8 cellular contexts compared by ENCODE assay signal in genomic region chr9:32378496-32378895, GRCh38. TPM values are rescaled to one million over a fixed set of nuclear protein-coding genes. Genes with fewer than 3 reads are reported as not detected.
A peak's percentile ranks its signal among the peaks of the same experiment; 100 is the strongest.
DNase-seq lines count a peak whose midpoint lies in the region; ATAC-seq and TF ChIP-seq lines count a peak whose summit lies in the region.

No MANE protein-coding gene starts in this region.

- intact Hi-C loops in breast epithelium (cut with DNase I; ENCODE audit: low total_unique reads) = loop anchor here (5.0 kb wide), 1 partner anchor 204 kb away; no protein-coding TSS in a partner anchor

- peaks cover 2% of the 10 kb centered on the region for H3K4me1 ChIP-seq in RWPE2 (ENCODE audit: insufficient read depth, poor library complexity, severe bottlenecking)
- H3K4me1 ChIP-seq in breast epithelium = no peaks in the 10 kb centered on the region

- no peak for TF ChIP-seq POLR2A in breast epithelium (IDR thresholded peaks at IDR 0.05)

- peak; percentile 81 for ATAC-seq in RWPE2 (ENCODE audit: low read depth)
- ATAC-seq in stimulated activated naive CD8-positive, alpha-beta T cell treated with anti-CD3 and anti-CD28 coated beads, Interleukin-15, amount 100 ng/mL, for 72 hours = peak; percentile 80

- H3K4me1 Mint-ChIP-seq in HFFc6 (ENCODE audit: low read depth) = peaks cover 15% of the 10 kb centered on the region
- H3K4me1 Mint-ChIP-seq in stimulated activated naive CD8-positive, alpha-beta T cell treated with anti-CD3 and anti-CD28 coated beads, Interleukin-15, amount 100 ng/mL, for 72 hours = peaks cover 13% of the 10 kb centered on the region

- H3K27me3 Mint-ChIP-seq in HFFc6 (ENCODE audit: insufficient read depth) = no peaks in the 10 kb centered on the region; the same call in 1 of the 2 replicates
- peaks cover 17% of the 10 kb centered on the region for H3K27me3 Mint-ChIP-seq in stimulated activated naive CD8-positive, alpha-beta T cell treated with anti-CD3 and anti-CD28 coated beads, Interleukin-15, amount 100 ng/mL, for 72 hours

- H3K27ac ChIP-seq in RWPE2 (ENCODE audit: poor library complexity, severe bottlenecking) (no peak overlapping the region), breast epithelium (no peak overlapping the region)

- H3K9me3 Mint-ChIP-seq in HFFc6 = no peaks in the 10 kb centered on the region
- H3K9me3 Mint-ChIP-seq in stimulated activated naive CD8-positive, alpha-beta T cell treated with anti-CD3 and anti-CD28 coated beads, Interleukin-15, amount 100 ng/mL, for 72 hours = no peaks in the 10 kb centered on the region

- H3K4me3 ChIP-seq in AG10803 (ENCODE audit: low read length) (no peak overlapping the region; the same call in 1 of the 2 replicates), MG63 (no peak overlapping the region), RWPE2 (ENCODE audit: severe bottlenecking) (no peak overlapping the region), breast epithelium (no peak overlapping the region)

- no peaks in the 10 kb centered on the region for H3K36me3 ChIP-seq in MG63
- no peaks in the 10 kb centered on the region for H3K36me3 ChIP-seq in RWPE2 (ENCODE audit: low read depth)
- no peaks in the 10 kb centered on the region for H3K36me3 ChIP-seq in breast epithelium

- peak; percentile 96 for TF ChIP-seq CTCF in AG10803 (conservative IDR thresholded peaks at IDR 0.05; ENCODE audit: low read length)
- TF ChIP-seq CTCF in GM12873 (IDR thresholded peaks at IDR 0.05; ENCODE audit: insufficient read depth, low read depth, low read length, missing control alignments) = peak; percentile 82
- peak; percentile 84 for TF ChIP-seq CTCF in HFFc6 (IDR thresholded peaks at IDR 0.05)
- peak; percentile 70 for TF ChIP-seq CTCF in RWPE2 (IDR thresholded peaks at IDR 0.05; ENCODE audit: poor library complexity, severe bottlenecking)
- TF ChIP-seq CTCF in breast epithelium (IDR thresholded peaks at IDR 0.05) = peak in 2 of 3 donors; percentile 67 to 70

- peak overlapping the region; percentile 71 for H3K4me3 Mint-ChIP-seq in HFFc6
- peak overlapping the region; percentile 52 for H3K4me3 Mint-ChIP-seq in stimulated activated naive CD8-positive, alpha-beta T cell treated with anti-CD3 and anti-CD28 coated beads, Interleukin-15, amount 100 ng/mL, for 72 hours

- H3K9me3 ChIP-seq in MG63 (no peaks in the 10 kb centered on the region), RWPE2 (ENCODE audit: severe bottlenecking) (no peaks in the 10 kb centered on the region), breast epithelium (no peaks in the 10 kb centered on the region)

- no peaks in the 10 kb centered on the region for H3K36me3 Mint-ChIP-seq in HFFc6 (ENCODE audit: low read depth)

- H3K27ac Mint-ChIP-seq in HFFc6 = no peak overlapping the region
- no peak overlapping the region for H3K27ac Mint-ChIP-seq in stimulated activated naive CD8-positive, alpha-beta T cell treated with anti-CD3 and anti-CD28 coated beads, Interleukin-15, amount 100 ng/mL, for 72 hours

- DNase-seq in AG10803 (ENCODE audit: low read depth) = peak; percentile 77
- DNase-seq in HFFc6 = peak; percentile 77
- DNase-seq in MG63 = peak; percentile 7
- DNase-seq in RWPE2 (ENCODE audit: low spot score) = no peak
- no peak for DNase-seq in breast epithelium (ENCODE audit: low spot score in 2 of 2)
- peak; percentile 64 for DNase-seq in islet precursor cell
- DNase-seq in stimulated activated naive CD8-positive, alpha-beta T cell treated with anti-CD3 and anti-CD28 coated beads, Interleukin-15, amount 100 ng/mL, for 72 hours = peak; percentile 38 to 44

- H3K27me3 ChIP-seq in MG63 (no peaks in the 10 kb centered on the region), RWPE2 (ENCODE audit: insufficient read depth, poor library complexity, severe bottlenecking) (no peaks in the 10 kb centered on the region), breast epithelium (no peaks in the 10 kb centered on the region)

RNA-seq across cellular contexts. Expression of gene ACO1, which starts 5.9 kb away (rescaled TPM):
- 10 to 100 TPM; 79.8 to 94.4 (median 84.0) TPM for total RNA-seq in HFFc6 (2021; fragmentation: NEBNext Ultra II Directional; extraction: Animal tissue kit (Norgen Biotek cat#: 25700))
- 27.9 and 29.2 TPM in 2 replicates for total RNA-seq in MG63 (2014; rRNA removed; shearing (Covaris generic); ENCODE audit: low replicate concordance)
- 100 to 1,000 TPM in 1 of 3 donors, 10 to 100 TPM in 2; 44.2 to 169 (median 47.1) TPM for total RNA-seq in breast epithelium

Comparison
In these comparisons a context has a peak if more than half of its experiments do, and no peak if none do; other contexts are left out.
1. DNase-seq: peak in AG10803 (single experiment), HFFc6 (single experiment), MG63 (single experiment), islet precursor cell (single experiment) and stimulated activated naive CD8-positive, alpha-beta T cell treated with anti-CD3 and anti-CD28 coated beads, Interleukin-15, amount 100 ng/mL, for 72 hours (2 of 2); none in RWPE2 (single experiment) and breast epithelium (0 of 2).
2. Peak in every context shown above with its lines, with median percentiles within 50 percentile points of each other: CTCF ChIP-seq.